9 cellular contexts compared by ENCODE assay signal in genomic region chr6:169452117-169452868, GRCh38.
DNase-seq lines count a peak whose midpoint lies in the region; ATAC-seq and TF ChIP-seq lines count a peak whose summit lies in the region.
"Had no signal": no experiment of that assay in that cellular context is flagged by ENCODE, and none has a peak within 500 bp of the region (broad histone marks: within the 10 kb centered on the region; RNA-seq: fewer than 3 reads in every experiment).

No MANE protein-coding gene starts in this region.

- intact Hi-C loops in lower lobe of right lung (cut with DNase I): no loop called here
- intact Hi-C loops in tibial artery (cut with DNase I; ENCODE audit: low total_unique reads): no loop called here

- ATAC-seq in lower lobe of right lung: peak; percentile 58 to 70

- H3K9me3 ChIP-seq in lower lobe of right lung (no peaks in the 10 kb centered on the region), tibial artery (no peaks in the 10 kb centered on the region)

- H3K4me1 ChIP-seq in lower lobe of right lung: no peaks in the 10 kb centered on the region
- H3K4me1 ChIP-seq in tibial artery: peaks cover 0 to 19% (median 3%) of the 10 kb centered on the region in 4 donors

- H3K36me3 ChIP-seq in lower lobe of right lung (no peaks in the 10 kb centered on the region), tibial artery (no peaks in the 10 kb centered on the region)

- peak overlapping the region; percentile 67 for H3K27ac ChIP-seq in lower lobe of right lung
- H3K27ac ChIP-seq in tibial artery: peak overlapping the region; percentile 77 to 81

- DNase-seq in HT1080 (ENCODE audit: low read depth) (peak; percentile 36), cardiac fibroblast (ENCODE audit: low read depth in 2 of 2) (peak; percentile 92 to 94), lower lobe of right lung (no peak), tibial artery (peak; percentile 85 to 91), COLO829 (ENCODE audit: low spot score) (no peak), activated gamma-delta T cell treated with Interleukin-2 at 50 U/mL for 16 hours (no peak)
- no peak for DNase-seq in activated T-cell treated with anti-CD3 and anti-CD28 coated beads, Interleukin-2, amount 50 U/mL, for 48 hours
- DNase-seq: activated naive CD8-positive, alpha-beta T cell treated with anti-CD3 and anti-CD28 coated beads, Interleukin-2, amount 10 ng/mL, durations not matched to agents 7 days and 5 days; SHP77 treated with DMSO at 0.1 percent for 48 hours had no signal

- H3K4me3 ChIP-seq in cardiac fibroblast (replicated peaks in 1 of 2; ENCODE audit: low read depth in 2 of 2, low read length in 2 of 2) (peak overlapping the region; percentile 21 to 51), lower lobe of right lung (peak overlapping the region; percentile 30), tibial artery (peak overlapping the region; percentile 44 to 51)

- no peak for TF ChIP-seq CTCF in cardiac fibroblast (IDR thresholded peaks at IDR 0.05; ENCODE audit: low read depth, low read length)
- no peak for TF ChIP-seq CTCF in lower lobe of right lung (IDR thresholded peaks at IDR 0.05)
- no peak for TF ChIP-seq CTCF in tibial artery (IDR thresholded peaks at IDR 0.05)

- no peaks in the 10 kb centered on the region for H3K27me3 ChIP-seq in lower lobe of right lung (ENCODE audit: low read depth)
- H3K27me3 ChIP-seq in tibial artery: no peaks in the 10 kb centered on the region

Comparison
In these comparisons a context has a peak if more than half of its experiments do, and no peak if none do; other contexts are left out.
1. DNase-seq: peak in HT1080 (single experiment), cardiac fibroblast (2 of 2) and tibial artery (2 of 2); none in lower lobe of right lung (single experiment), COLO829 (single experiment), activated gamma-delta T cell treated with Interleukin-2 at 50 U/mL for 16 hours (single experiment) and activated T-cell treated with anti-CD3 and anti-CD28 coated beads, Interleukin-2, amount 50 U/mL, for 48 hours (0 of 2).
2. Peak in every context shown above with its lines, with median percentiles within 50 percentile points of each other: H3K4me3 ChIP-seq.